Comparison of ENCODE assay signal across 31 cellular contexts in genomic region chr2:83879127-83879526, GRCh38.
"Had no signal": no experiment of that assay in that cellular context is flagged by ENCODE, and none has a peak within 500 bp of the region (broad histone marks: within the 10 kb centered on the region; RNA-seq: fewer than 3 reads in every experiment).

No MANE protein-coding gene starts in this region.

- H3K4me1 ChIP-seq: ascending aorta, breast epithelium, colonic mucosa, esophagus squamous epithelium, gastroesophageal sphincter, heart right ventricle had no signal

- H3K9me3 ChIP-seq: ascending aorta, colonic mucosa had no signal

- ATAC-seq: activated CD4-positive, alpha-beta T cell treated with anti-CD3 and anti-CD28 coated beads for 36 hours; activated CD8-positive, alpha-beta memory T cell treated with anti-CD3 and anti-CD28 coated beads, Interleukin-2, amount 10 ng/mL, durations not matched to agents 7 days and 5 days; activated CD8-positive, alpha-beta T cell treated with anti-CD3 and anti-CD28 coated beads, Interleukin-2, amount 10 ng/mL, durations not matched to agents 7 days and 5 days; activated naive CD4-positive, alpha-beta T cell treated with anti-CD3 and anti-CD28 coated beads, Interleukin-2, amount 50 U/mL, for 72 hours; activated T-cell treated with anti-CD3 and anti-CD28 coated beads, Interleukin-2, amount 50 U/mL, for 72 hours; gastroesophageal sphincter; heart right ventricle had no signal

- H3K27ac ChIP-seq: ascending aorta, breast epithelium, cardiac muscle cell, colonic mucosa, epithelial cell of prostate, esophagus squamous epithelium, gastroesophageal sphincter, heart right ventricle had no signal

- H3K36me3 ChIP-seq: ascending aorta, breast epithelium, cardiac muscle cell, colonic mucosa, esophagus squamous epithelium, gastroesophageal sphincter, heart right ventricle had no signal

- H3K4me3 ChIP-seq: ascending aorta, breast epithelium, cardiac muscle cell, colonic mucosa, esophagus squamous epithelium, gastroesophageal sphincter, heart right ventricle had no signal

- FAIRE-seq: endometrium, endothelial cell of umbilical vein had no signal

- H3K27me3 ChIP-seq: ascending aorta, breast epithelium, cardiac muscle cell, colonic mucosa, esophagus squamous epithelium, gastroesophageal sphincter, heart right ventricle had no signal

- DNase-seq: activated CD4-positive, alpha-beta memory T cell treated with anti-CD3 and anti-CD28 coated beads for 36 hours; activated CD4-positive, alpha-beta T cell treated with anti-CD3 and anti-CD28 coated beads for 36 hours; activated CD4-positive, alpha-beta T cell treated with anti-CD3 and anti-CD28 coated beads, Interleukin-2, amount 10 ng/mL, durations not matched to agents 24 days and 14 days; activated CD4-positive, CD25-positive, alpha-beta regulatory T cell; activated CD4-positive, CD25-positive, alpha-beta regulatory T cell treated with anti-CD3 and anti-CD28 coated beads, Interleukin-2, amount 50 U/mL, for 72 hours; activated CD8-positive, alpha-beta memory T cell treated with anti-CD3 and anti-CD28 coated beads, Interleukin-2, amount 10 ng/mL, durations not matched to agents 7 days and 5 days; activated CD8-positive, alpha-beta memory T cell treated with anti-CD3 and anti-CD28 coated beads, Interleukin-2, amount 50 U/mL, for 4 hours; activated CD8-positive, alpha-beta T cell treated with anti-CD3 and anti-CD28 coated beads, Interleukin-2, amount 10 ng/mL, durations not matched to agents 7 days and 5 days; activated gamma-delta T cell; activated naive CD4-positive, alpha-beta T cell; activated naive CD4-positive, alpha-beta T cell treated with anti-CD3 and anti-CD28 coated beads, Interleukin-2, amount 10 ng/mL, durations not matched to agents 7 days and 5 days; activated naive CD8-positive, alpha-beta T cell treated with anti-CD3 and anti-CD28 coated beads, Interleukin-2, amount 10 ng/mL, durations not matched to agents 7 days and 5 days; activated T-cell treated with anti-CD3 and anti-CD28 coated beads for 4 hours; activated T-cell treated with anti-CD3 and anti-CD28 coated beads, Interleukin-2, amount 50 U/mL, for 24 hours; activated T-cell treated with anti-CD3 and anti-CD28 coated beads, Interleukin-2, amount 50 U/mL, for 72 hours; central memory CD4-positive, alpha-beta T cell; cerebellar nuclear complex; colonic mucosa; effector CD8-positive, alpha-beta T cell; esophagus squamous epithelium; foreskin melanocyte; heart right ventricle; T-helper 2 cell had no signal
